Comparison of ENCODE assay signal across 16 cellular contexts in genomic region chr3:100717637-100718487, GRCh38.
"Had no signal": no experiment of that assay in that cellular context is flagged by ENCODE, and none has a peak within 500 bp of the region (broad histone marks: within the 10 kb centered on the region; RNA-seq: fewer than 3 reads in every experiment).

No MANE protein-coding gene starts in this region.

- H3K27ac ChIP-seq: psoas muscle, upper lobe of right lung had no signal

- DNase-seq: activated CD4-positive, alpha-beta memory T cell treated with anti-CD3 and anti-CD28 coated beads for 36 hours; activated CD8-positive, alpha-beta memory T cell treated with anti-CD3 and anti-CD28 coated beads, Interleukin-2, amount 50 U/mL, for 4 hours; activated naive CD4-positive, alpha-beta T cell treated with Interleukin-2 at 50 U/mL for 16 hours; activated naive CD8-positive, alpha-beta T cell treated with anti-CD3 and anti-CD28 coated beads, Interleukin-2, amount 50 U/mL, for 24 hours; central memory CD4-positive, alpha-beta T cell; erythroblast; hippocampal formation; kidney glomerular epithelial cell; naive thymus-derived CD4-positive, alpha-beta T cell; psoas muscle; stimulated activated CD4-positive, alpha-beta T cell treated with anti-CD3 and anti-CD28 coated beads, Interleukin-4, amount 100 ng/mL, for 1 hour; stimulated activated CD8-positive, alpha-beta memory T cell treated with anti-CD3 and anti-CD28 coated beads, Interleukin-4, amount 100 ng/mL, for 48 hours; T1000; upper lobe of right lung had no signal

- H3K27me3 ChIP-seq: upper lobe of right lung had no signal

- H3K9me3 ChIP-seq: psoas muscle, upper lobe of right lung had no signal

- H3K27ac Mint-ChIP-seq: activated CD4-positive, alpha-beta memory T cell treated with anti-CD3 and anti-CD28 coated beads for 36 hours; activated naive CD8-positive, alpha-beta T cell treated with anti-CD3 and anti-CD28 coated beads, Interleukin-2, amount 50 U/mL, for 24 hours; dendritic cell treated with granulocyte-macrophage colony-stimulating factor and Interleukin-4, amounts not matched to agents 40 ng/mL and 50 ng/mL, for 4 days; stimulated activated naive CD8-positive, alpha-beta T cell treated with anti-CD3 and anti-CD28 coated beads, Interleukin-15, Interleukin-2, amounts not matched to agents 100 ng/mL and 50 ng/mL, for 24 hours had no signal

- H3K4me3 Mint-ChIP-seq: activated CD4-positive, alpha-beta memory T cell treated with anti-CD3 and anti-CD28 coated beads for 36 hours; activated naive CD8-positive, alpha-beta T cell treated with anti-CD3 and anti-CD28 coated beads, Interleukin-2, amount 50 U/mL, for 24 hours; dendritic cell treated with granulocyte-macrophage colony-stimulating factor and Interleukin-4, amounts not matched to agents 40 ng/mL and 50 ng/mL, for 4 days; stimulated activated naive CD8-positive, alpha-beta T cell treated with anti-CD3 and anti-CD28 coated beads, Interleukin-15, Interleukin-2, amounts not matched to agents 100 ng/mL and 50 ng/mL, for 24 hours had no signal

- H3K4me1 ChIP-seq: upper lobe of right lung had no signal

- H3K27me3 Mint-ChIP-seq: activated CD4-positive, alpha-beta memory T cell treated with anti-CD3 and anti-CD28 coated beads for 36 hours; activated naive CD8-positive, alpha-beta T cell treated with anti-CD3 and anti-CD28 coated beads, Interleukin-2, amount 50 U/mL, for 24 hours; dendritic cell treated with granulocyte-macrophage colony-stimulating factor and Interleukin-4, amounts not matched to agents 40 ng/mL and 50 ng/mL, for 4 days; naive thymus-derived CD4-positive, alpha-beta T cell; stimulated activated naive CD8-positive, alpha-beta T cell treated with anti-CD3 and anti-CD28 coated beads, Interleukin-15, Interleukin-2, amounts not matched to agents 100 ng/mL and 50 ng/mL, for 24 hours had no signal

- H3K4me3 ChIP-seq: psoas muscle, upper lobe of right lung had no signal

- ATAC-seq: activated naive CD8-positive, alpha-beta T cell treated with anti-CD3 and anti-CD28 coated beads, Interleukin-2, amount 50 U/mL, for 24 hours; naive thymus-derived CD4-positive, alpha-beta T cell; psoas muscle; upper lobe of right lung had no signal

- H3K9me3 Mint-ChIP-seq: activated CD4-positive, alpha-beta memory T cell treated with anti-CD3 and anti-CD28 coated beads for 36 hours; activated naive CD8-positive, alpha-beta T cell treated with anti-CD3 and anti-CD28 coated beads, Interleukin-2, amount 50 U/mL, for 24 hours; dendritic cell treated with granulocyte-macrophage colony-stimulating factor and Interleukin-4, amounts not matched to agents 40 ng/mL and 50 ng/mL, for 4 days; naive thymus-derived CD4-positive, alpha-beta T cell; stimulated activated naive CD8-positive, alpha-beta T cell treated with anti-CD3 and anti-CD28 coated beads, Interleukin-15, Interleukin-2, amounts not matched to agents 100 ng/mL and 50 ng/mL, for 24 hours had no signal
